10 cellular contexts compared by ENCODE assay signal in genomic region chr5:64766105-64766504, GRCh38. TPM values are rescaled to one million over a fixed set of nuclear protein-coding genes. Genes with fewer than 3 reads are reported as not detected.
DNase-seq lines count a peak whose midpoint lies in the region; ATAC-seq and TF ChIP-seq lines count a peak whose summit lies in the region.
"Had no signal": no experiment of that assay in that cellular context is flagged by ENCODE, and none has a peak within 500 bp of the region (broad histone marks: within the 10 kb centered on the region; RNA-seq: fewer than 3 reads in every experiment).

No MANE protein-coding gene starts in this region.

- peak overlapping the region; percentile 36 to 97 (median 89) for H3K4me2 ChIP-seq in BLaER1 treated with 17β-estradiol and CSF1 and Interleukin-3, amounts not matched to agents 10 nM and 100 nM

- no peak for TF ChIP-seq CTCF in adrenal gland (IDR thresholded peaks at IDR 0.05)
- TF ChIP-seq CTCF in left lung (IDR thresholded peaks at IDR 0.05) = no peak

- H3K27me3 Mint-ChIP-seq in activated T-helper 17 cell treated with anti-CD3 and anti-CD28 coated beads, Interleukin-2, amount 50 U/mL, for 72 hours = no peaks in the 10 kb centered on the region
- no peaks in the 10 kb centered on the region for H3K27me3 Mint-ChIP-seq in activated T-cell treated with anti-CD3 and anti-CD28 coated beads, Interleukin-2, amount 50 U/mL, for 24 hours

- peaks cover 32 to 42% (median 38%) of the 10 kb centered on the region in 10 experiments for H3K4me1 ChIP-seq in BLaER1 treated with 17β-estradiol and CSF1 and Interleukin-3, amounts not matched to agents 10 nM and 100 nM
- H3K4me1 ChIP-seq in adrenal gland (replicated peaks in 1 of 2) (peaks cover 18 to 43% of the 10 kb centered on the region in 2 donors), left lung (peaks cover 22 to 41% of the 10 kb centered on the region in 2 donors)

- peak overlapping the region; percentile 93 for H3K4me3 Mint-ChIP-seq in activated T-helper 17 cell treated with anti-CD3 and anti-CD28 coated beads, Interleukin-2, amount 50 U/mL, for 72 hours
- no peak overlapping the region for H3K4me3 Mint-ChIP-seq in activated T-cell treated with anti-CD3 and anti-CD28 coated beads, Interleukin-2, amount 50 U/mL, for 24 hours

- H3K27me3 ChIP-seq in BLaER1 treated with 17β-estradiol and CSF1 and Interleukin-3, amounts not matched to agents 10 nM and 100 nM = no peaks in the 10 kb centered on the region
- H3K27me3 ChIP-seq in adrenal gland (no peaks in the 10 kb centered on the region), left lung (no peaks in the 10 kb centered on the region)

- peak overlapping the region; percentile 1 for H3K27ac Mint-ChIP-seq in activated T-helper 17 cell treated with anti-CD3 and anti-CD28 coated beads, Interleukin-2, amount 50 U/mL, for 72 hours
- H3K27ac Mint-ChIP-seq in activated T-cell treated with anti-CD3 and anti-CD28 coated beads, Interleukin-2, amount 50 U/mL, for 24 hours = no peak overlapping the region

- H3K36me3 Mint-ChIP-seq in activated T-helper 17 cell treated with anti-CD3 and anti-CD28 coated beads, Interleukin-2, amount 50 U/mL, for 72 hours (ENCODE audit: low read depth) = peaks cover 51% of the 10 kb centered on the region
- peaks cover 61% of the 10 kb centered on the region for H3K36me3 Mint-ChIP-seq in activated T-cell treated with anti-CD3 and anti-CD28 coated beads, Interleukin-2, amount 50 U/mL, for 24 hours (ENCODE audit: low read depth)

- peaks cover 24 to 58% (median 52%) of the 10 kb centered on the region in 11 experiments; a peak in 20 of 22 replicates for H4K20me1 ChIP-seq in BLaER1 treated with 17β-estradiol and CSF1 and Interleukin-3, amounts not matched to agents 10 nM and 100 nM

- H3K4me3 ChIP-seq in BLaER1 treated with 17β-estradiol and CSF1 and Interleukin-3, amounts not matched to agents 10 nM and 100 nM = no peak overlapping the region; a peak in 1 of 20 replicates
- H3K4me3 ChIP-seq in adrenal gland = no peak overlapping the region
- no peak overlapping the region for H3K4me3 ChIP-seq in left lung

- no peak for ATAC-seq in activated T-helper 17 cell treated with anti-CD3 and anti-CD28 coated beads, Interleukin-2, amount 50 U/mL, for 72 hours (replicated peaks)
- no peak for ATAC-seq in left lung

- H3K27ac ChIP-seq in BLaER1 treated with 17β-estradiol and CSF1 and Interleukin-3, amounts not matched to agents 10 nM and 100 nM = no peak overlapping the region
- H3K27ac ChIP-seq in adrenal gland (no peak overlapping the region), left lung (no peak overlapping the region)

- H3K9me3 Mint-ChIP-seq in activated T-helper 17 cell treated with anti-CD3 and anti-CD28 coated beads, Interleukin-2, amount 50 U/mL, for 72 hours = no peaks in the 10 kb centered on the region
- H3K9me3 Mint-ChIP-seq in activated T-cell treated with anti-CD3 and anti-CD28 coated beads, Interleukin-2, amount 50 U/mL, for 24 hours = no peaks in the 10 kb centered on the region
- H3K9me3 Mint-ChIP-seq: CD14-positive monocyte had no signal

- peaks cover 37 to 56% (median 46%) of the 10 kb centered on the region in 11 experiments for H3K36me3 ChIP-seq in BLaER1 treated with 17β-estradiol and CSF1 and Interleukin-3, amounts not matched to agents 10 nM and 100 nM
- H3K36me3 ChIP-seq in adrenal gland (replicated peaks in 1 of 2) (peaks cover 0 to 12% of the 10 kb centered on the region in 2 donors), left lung (peaks cover 0 to 19% of the 10 kb centered on the region in 2 donors)

- peaks cover 35% of the 10 kb centered on the region for H3K4me1 Mint-ChIP-seq in activated T-helper 17 cell treated with anti-CD3 and anti-CD28 coated beads, Interleukin-2, amount 50 U/mL, for 72 hours
- H3K4me1 Mint-ChIP-seq in activated T-cell treated with anti-CD3 and anti-CD28 coated beads, Interleukin-2, amount 50 U/mL, for 24 hours (ENCODE audit: low read depth) = peaks cover 45% of the 10 kb centered on the region

- no peaks in the 10 kb centered on the region for H3K9me3 ChIP-seq in BLaER1 treated with 17β-estradiol and CSF1 and Interleukin-3, amounts not matched to agents 10 nM and 100 nM (replicated peaks in 1 of 11)
- H3K9me3 ChIP-seq in adrenal gland (replicated peaks in 1 of 3) (no peaks in the 10 kb centered on the region), left lung (no peaks in the 10 kb centered on the region)

- peak; percentile 38 for DNase-seq in HCEC 1CT
- peak; percentile 56 for DNase-seq in iris pigment epithelial cell (ENCODE audit: low read depth)
- DNase-seq in adrenal gland = no peak
- no peak for DNase-seq in activated gamma-delta T cell treated with Interleukin-2 at 50 U/mL for 16 hours
- DNase-seq in left lung = no peak
- DNase-seq in activated T-cell treated with anti-CD3 and anti-CD28 coated beads, Interleukin-2, amount 50 U/mL, for 24 hours = no peak
- DNase-seq: KBM-7 had no signal

- H3K9ac ChIP-seq in BLaER1 treated with 17β-estradiol and CSF1 and Interleukin-3, amounts not matched to agents 10 nM and 100 nM = no peak overlapping the region

- intact Hi-C loops in adrenal gland (cut with DNase I) = no loop called here
- intact Hi-C loops in left lung (cut with DNase I) = no loop called here

- TF ChIP-seq POLR2A in adrenal gland (IDR thresholded peaks at IDR 0.05) = no peak

RNA-seq across cellular contexts. Expression of gene SREK1IP1, which starts 2.4 kb away (rescaled TPM):
- 10 to 100 TPM; 24.5 to 28.2 TPM for total RNA-seq in activated T-helper 17 cell treated with anti-CD3 and anti-CD28 coated beads, Interleukin-2, amount 50 U/mL, for 72 hours
- total RNA-seq in adrenal gland (10 to 100 TPM in 5 of 8 donors, 1 to 10 TPM in 3; 5.0 to 29.2 (median 14.6) TPM), left lung (10 to 100 TPM; 17.1 to 18.2 TPM)
- polyA plus RNA-seq in adrenal gland = 10 to 100 TPM; 13.1 to 42.9 (median 36.8) TPM

RNA-seq across cellular contexts. Expression of gene CWC27, which starts 2.6 kb away (rescaled TPM):
- total RNA-seq in activated T-helper 17 cell treated with anti-CD3 and anti-CD28 coated beads, Interleukin-2, amount 50 U/mL, for 72 hours = 10 to 100 TPM; 26.7 to 32.5 TPM
- 10 to 100 TPM in 7 of 8 donors, 1 to 10 TPM in 1; 7.3 to 21.5 (median 15.6) TPM for total RNA-seq in adrenal gland
- polyA plus RNA-seq in adrenal gland = 10 to 100 TPM; 12.4 to 31.0 (median 13.9) TPM
- total RNA-seq in left lung = 10 to 100 TPM; 14.3 to 16.4 TPM

Comparison
In these comparisons a context has a peak if more than half of its experiments do, and no peak if none do; other contexts are left out.
1. DNase-seq: peak in HCEC 1CT (single experiment) and iris pigment epithelial cell (single experiment); none in adrenal gland (0 of 7), activated gamma-delta T cell treated with Interleukin-2 at 50 U/mL for 16 hours (single experiment), left lung (0 of 2) and activated T-cell treated with anti-CD3 and anti-CD28 coated beads, Interleukin-2, amount 50 U/mL, for 24 hours (single experiment).